In genomic region chr3:50320853-50321145, GRCh38 we compare ENCODE assay signal across 8 cellular contexts. TPM values are rescaled to one million over a fixed set of nuclear protein-coding genes. Genes with fewer than 3 reads are reported as not detected.
A peak's percentile ranks its signal among the peaks of the same experiment; 100 is the strongest.
DNase-seq lines count a peak whose midpoint lies in the region; ATAC-seq and TF ChIP-seq lines count a peak whose summit lies in the region.

No MANE protein-coding gene starts in this region.

- peak overlapping the region; percentile 99 for H3K27ac ChIP-seq in layer of hippocampus (ENCODE audit: low read depth, low read length)
- peak overlapping the region; percentile 72 to 99 (median 92) for H3K27ac ChIP-seq in tibial nerve

- peaks cover 3% of the 10 kb centered on the region for H3K36me3 Mint-ChIP-seq in activated T-cell treated with anti-CD3 and anti-CD28 coated beads, Interleukin-2, amount 50 U/mL, for 4 hours (ENCODE audit: insufficient read depth)
- H3K36me3 Mint-ChIP-seq in activated naive CD8-positive, alpha-beta T cell treated with anti-CD3 and anti-CD28 coated beads, Interleukin-2, amount 50 U/mL, for 24 hours (ENCODE audit: low read depth) = peaks cover 5% of the 10 kb centered on the region

- no peaks in the 10 kb centered on the region for H3K9me3 Mint-ChIP-seq in activated T-cell treated with anti-CD3 and anti-CD28 coated beads, Interleukin-2, amount 50 U/mL, for 4 hours
- H3K9me3 Mint-ChIP-seq in activated naive CD8-positive, alpha-beta T cell treated with anti-CD3 and anti-CD28 coated beads, Interleukin-2, amount 50 U/mL, for 24 hours = no peaks in the 10 kb centered on the region

- no peak for DNase-seq in activated T-cell treated with anti-CD3 and anti-CD28 coated beads, Interleukin-2, amount 50 U/mL, for 4 hours
- DNase-seq in activated T-cell treated with anti-CD3 and anti-CD28 coated beads, Interleukin-2, amount 50 U/mL, for 1 hour = no peak
- DNase-seq in activated naive CD8-positive, alpha-beta T cell treated with anti-CD3 and anti-CD28 coated beads, Interleukin-2, amount 50 U/mL, for 24 hours = no peak
- DNase-seq in tibial nerve (ENCODE audit: low spot score in 2 of 2) (no peak), glomerular visceral epithelial cell (ENCODE audit: extremely low spot score) (no peak), NCI-H187 treated with DMSO at 0.1 percent for 48 hours (lab: John Stamatoyannopoulos, UW) (no peak)
- DNase-seq in effector CD4-positive, alpha-beta T cell = no peak

- TF ChIP-seq EP300 in tibial nerve (IDR thresholded peaks at IDR 0.05) = no peak

- TF ChIP-seq CTCF in tibial nerve (IDR thresholded peaks at IDR 0.05) = no peak

- peaks cover 0 to 86% (median 52%) of the 10 kb centered on the region in 4 donors for H3K4me1 ChIP-seq in tibial nerve

- no peak for TF ChIP-seq POLR2A in tibial nerve (IDR thresholded peaks at IDR 0.05)

- H3K27me3 ChIP-seq in layer of hippocampus (ENCODE audit: control insufficient read depth, insufficient read depth, low read length) (no peaks in the 10 kb centered on the region), tibial nerve (no peaks in the 10 kb centered on the region)

- H3K36me3 ChIP-seq in tibial nerve = peaks cover 0 to 50% (median 0%) of the 10 kb centered on the region in 3 donors

- H3K27ac Mint-ChIP-seq in activated naive CD8-positive, alpha-beta T cell treated with anti-CD3 and anti-CD28 coated beads, Interleukin-2, amount 50 U/mL, for 24 hours = peak overlapping the region; percentile 73

- WGBS in tibial nerve, 2 donors = 0% methylated on average over 4 to 5 of the region's 22 CpGs

- H3K4me3 Mint-ChIP-seq in activated T-cell treated with anti-CD3 and anti-CD28 coated beads, Interleukin-2, amount 50 U/mL, for 4 hours = peak overlapping the region; percentile 89
- peak overlapping the region; percentile 87 for H3K4me3 Mint-ChIP-seq in activated naive CD8-positive, alpha-beta T cell treated with anti-CD3 and anti-CD28 coated beads, Interleukin-2, amount 50 U/mL, for 24 hours

- H3K4me1 Mint-ChIP-seq in activated T-cell treated with anti-CD3 and anti-CD28 coated beads, Interleukin-2, amount 50 U/mL, for 4 hours (ENCODE audit: low read depth) = peaks cover 41% of the 10 kb centered on the region
- peaks cover 32% of the 10 kb centered on the region for H3K4me1 Mint-ChIP-seq in activated naive CD8-positive, alpha-beta T cell treated with anti-CD3 and anti-CD28 coated beads, Interleukin-2, amount 50 U/mL, for 24 hours

- H3K27me3 Mint-ChIP-seq in activated T-cell treated with anti-CD3 and anti-CD28 coated beads, Interleukin-2, amount 50 U/mL, for 4 hours (ENCODE audit: low read depth) = no peaks in the 10 kb centered on the region
- H3K27me3 Mint-ChIP-seq in activated naive CD8-positive, alpha-beta T cell treated with anti-CD3 and anti-CD28 coated beads, Interleukin-2, amount 50 U/mL, for 24 hours = no peaks in the 10 kb centered on the region

- peak in 1 of 2 donors; percentile 15 for ATAC-seq in activated T-cell treated with anti-CD3 and anti-CD28 coated beads, Interleukin-2, amount 50 U/mL, for 4 hours
- ATAC-seq in activated naive CD8-positive, alpha-beta T cell treated with anti-CD3 and anti-CD28 coated beads, Interleukin-2, amount 50 U/mL, for 24 hours = no peak

- no peaks in the 10 kb centered on the region for H3K9me3 ChIP-seq in tibial nerve

- H3K4me3 ChIP-seq in tibial nerve = peak overlapping the region; percentile 63 to 79 (median 66)

RNA-seq across cellular contexts. Expression of gene HYAL2, which starts 1.7 kb away (rescaled TPM):
- total RNA-seq in activated T-cell treated with anti-CD3 and anti-CD28 coated beads, Interleukin-2, amount 50 U/mL, for 4 hours = 10 to 100 TPM; 17.0 to 19.5 (median 19.2) TPM
- 100 to 1,000 TPM in 2 of 4 donors, 10 to 100 TPM in 2; 86.9 to 169 (median 129) TPM for total RNA-seq in tibial nerve

RNA-seq across cellular contexts. Expression of gene TUSC2, which starts 7.2 kb away (rescaled TPM):
- total RNA-seq in activated T-cell treated with anti-CD3 and anti-CD28 coated beads, Interleukin-2, amount 50 U/mL, for 4 hours = 10 to 100 TPM; 40.8 to 48.7 (median 48.5) TPM
- total RNA-seq in tibial nerve = 10 to 100 TPM; 19.0 to 31.9 (median 20.8) TPM

RNA-seq across cellular contexts. Expression of gene HYAL1, which starts 17.4 kb away (rescaled TPM):
- under 1 TPM in 2 of 3 donors, not detected in 1; 0.24 to 0.82 TPM for total RNA-seq in activated T-cell treated with anti-CD3 and anti-CD28 coated beads, Interleukin-2, amount 50 U/mL, for 4 hours
- total RNA-seq in tibial nerve = 10 to 100 TPM; 16.5 to 26.5 (median 20.8) TPM

RNA-seq across cellular contexts. Expression of gene RASSF1, which starts 19.8 kb away (rescaled TPM):
- 10 to 100 TPM; 33.7 to 40.3 (median 37.3) TPM for total RNA-seq in activated T-cell treated with anti-CD3 and anti-CD28 coated beads, Interleukin-2, amount 50 U/mL, for 4 hours
- total RNA-seq in tibial nerve = 10 to 100 TPM; 77.4 to 99.0 (median 82.6) TPM

RNA-seq across cellular contexts. Expression of gene HYAL3, which starts 21.6 kb away (rescaled TPM):
- total RNA-seq in activated T-cell treated with anti-CD3 and anti-CD28 coated beads, Interleukin-2, amount 50 U/mL, for 4 hours = 10 to 100 TPM in 1 of 3 donors, 1 to 10 TPM in 2; 4.9 to 10.3 (median 7.2) TPM
- 10 to 100 TPM in 1 of 4 donors, 1 to 10 TPM in 3; 1.2 to 17.9 (median 1.8) TPM for total RNA-seq in tibial nerve

Comparison
In these comparisons a context has a peak if more than half of its experiments do, and no peak if none do; other contexts are left out.
1. RNA of gene HYAL2, which starts 1.7 kb away (total RNA-seq): 86.9 to 169 TPM in tibial nerve; 17.0 to 19.5 TPM in activated T-cell treated with anti-CD3 and anti-CD28 coated beads, Interleukin-2, amount 50 U/mL, for 4 hours; every median in the first group is over 4 times any median in the second.
2. RNA of gene HYAL1, which starts 17.4 kb away (total RNA-seq): 16.5 to 26.5 TPM in tibial nerve; 0.24 to 0.82 TPM in activated T-cell treated with anti-CD3 and anti-CD28 coated beads, Interleukin-2, amount 50 U/mL, for 4 hours; every median in the first group is over 4 times any median in the second.